Comparison of ENCODE assay signal across 8 cellular contexts in the genomic region with DNA sequence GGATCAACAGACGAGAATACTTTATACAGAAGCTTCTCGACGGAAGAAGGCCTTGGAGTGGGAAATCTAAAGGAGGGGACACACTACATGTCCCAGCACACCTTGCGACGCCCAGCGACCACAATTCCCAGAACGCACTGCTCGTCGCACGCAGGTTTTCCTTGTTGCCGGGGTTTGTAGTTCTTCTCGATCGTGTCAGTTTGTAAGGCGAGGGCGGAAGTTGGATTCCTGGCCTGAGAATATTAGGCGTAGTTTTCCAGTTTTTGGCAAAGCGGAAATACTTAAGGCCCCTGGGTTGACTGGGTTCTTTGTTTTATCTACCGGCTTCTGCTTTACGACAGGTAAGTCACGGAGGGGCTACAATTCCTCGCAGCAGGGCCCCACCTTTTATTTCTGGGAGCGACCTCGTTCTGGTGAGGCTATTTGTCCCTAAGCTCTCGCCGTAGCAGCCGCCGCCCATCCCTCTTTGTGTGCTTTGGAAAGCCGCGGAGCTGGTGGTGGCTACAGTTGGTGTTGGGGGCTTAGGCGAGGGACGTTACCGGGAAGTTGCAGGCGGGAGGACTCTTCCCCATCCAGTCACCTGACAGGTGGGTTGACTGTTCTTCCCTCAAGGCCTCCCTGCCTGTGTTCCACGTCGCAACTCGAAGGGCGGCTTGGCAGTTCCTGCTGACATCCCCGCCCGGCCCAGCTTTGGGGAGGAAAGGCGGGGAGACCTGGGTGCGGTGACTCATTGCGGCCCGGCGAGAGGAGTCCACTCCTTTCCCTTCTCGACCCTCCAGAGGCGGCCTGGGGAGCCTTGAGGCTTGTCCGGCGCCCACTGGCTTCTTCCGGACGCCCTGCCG. TPM values are rescaled to one million over a fixed set of nuclear protein-coding genes. Genes with fewer than 3 reads are reported as not detected.
DNase-seq lines count a peak whose midpoint lies in the region; ATAC-seq, FAIRE-seq and TF ChIP-seq lines count a peak whose summit lies in the region.

TSS of gene DYNC1I2 (plus strand) at position 183 of the 842 bp plus-strand sequence. CDS start 2,687 bp downstream, outside the sequence.

- H3K27me3 Mint-ChIP-seq in memory B cell: no peaks in the 10 kb centered on the region

- no peaks in the 10 kb centered on the region; a peak in 1 of 7 replicates for H3K4me1 ChIP-seq in H1 (replicated peaks in 1 of 4; ENCODE audit: control insufficient read depth in 3 of 4, insufficient read depth in 4 of 4, low read length in 3 of 4)

- 0 out of 2 replicates have a peak, but pooled peaks cover 1% of the 10 kb centered on the region for H3K23me2 ChIP-seq in H1 (ENCODE audit: low read depth, low read length)

- TF ChIP-seq EP300 in H1 (IDR thresholded peaks at IDR 0.05; ENCODE audit: borderline replicate concordance in 1 of 2, low read depth in 2 of 2, low read length in 2 of 2): no peak

- WGBS in H1 (ENCODE audit: extremely low coverage in 1 of 2, insufficient coverage in 1 of 2, insufficient read length in 1 of 2, insufficient replicate concordance in 2 of 2, low coverage in 1 of 2, low lambda C conversion rate in 2 of 2, missing lambda C conversion rate in 1 of 2), 2 experiments: 2% methylated on average over 51 of the region's 51 CpGs; no CpG with 5 or more reads in 1 of the 2 experiments

- peak; percentile 98 for FAIRE-seq in H1 (lab: Jason Lieb, UNC)

- no peaks in the 10 kb centered on the region for H3K9me3 ChIP-seq in H1 (ENCODE audit: insufficient read depth in 2 of 2, low read depth in 1 of 2, low read length in 1 of 2)

- no peak for TF ChIP-seq RAD21 in H1 (IDR thresholded peaks at IDR 0.05 in 1 of 2, conservative IDR thresholded peaks at IDR 0.05 in 1 of 2; ENCODE audit: low read depth in 2 of 2, low read length in 2 of 2)

- H4K20me1 ChIP-seq in H1 (replicated peaks in 1 of 2; ENCODE audit: control insufficient read depth in 1 of 2, insufficient read depth in 2 of 2, low read length in 2 of 2): no peaks in the 10 kb centered on the region

- H2BK120ac ChIP-seq in H1 (replicated peaks; ENCODE audit: low read depth, low read length): no peak within 1 kb of the TSS

- H2BK5ac ChIP-seq in H1 (ENCODE audit: low read depth, low read length): peak within 1 kb of the TSS; percentile 55

- peaks cover 0 to 26% of the 10 kb centered on the region in 2 experiments for H3K79me2 ChIP-seq in H1 (ENCODE audit: control insufficient read depth in 1 of 2, insufficient read depth in 2 of 2, low read length in 2 of 2)

- no peaks in the 10 kb centered on the region for H3K27me3 ChIP-seq in H1 (replicated peaks in 1 of 4; ENCODE audit: control insufficient read depth in 3 of 4, extremely low read depth in 1 of 4, insufficient read depth in 3 of 4, low read length in 3 of 4)

- no peaks in the 10 kb centered on the region for H3K9me3 Mint-ChIP-seq in memory B cell

- POLR2A ChIA-PET in H1 (lab: Charles Lee; ENCODE audit: partially characterized antibody): interaction anchor here (0.6 to 1.4 kb wide), 4 partner anchors 12 to 326 kb away, joined by 3 to 4 read pairs (median 3); partner anchors contain the start of genes DCAF17 and METTL8

- H4K91ac ChIP-seq in H1 (replicated peaks; ENCODE audit: insufficient read length, low read length): no peak within 1 kb of the TSS

- no peak within 1 kb of the TSS for H2BK15ac ChIP-seq in H1 (ENCODE audit: low read length)

- peaks cover 4% of the 10 kb centered on the region for H3K36me3 Mint-ChIP-seq in memory B cell

- no peaks in the 10 kb centered on the region for H3K79me1 ChIP-seq in H1 (ENCODE audit: low read depth, low read length)

- peak within 1 kb of the TSS; percentile 88 for H3K27ac Mint-ChIP-seq in memory B cell

- peak within 1 kb of the TSS; percentile 81 to 97 (median 94) for H3K4me3 ChIP-seq in H1 (ENCODE audit: extremely low read depth in 1 of 4, insufficient read depth in 2 of 4, low read depth in 3 of 4, low read length in 4 of 4)

- peak within 1 kb of the TSS; percentile 67 to 89 (median 80) for H3K9ac ChIP-seq in H1 (replicated peaks in 1 of 4; ENCODE audit: extremely low read depth in 1 of 4, low read depth in 3 of 4, low read length in 3 of 4)

- ATAC-seq in GM19468 (IDR thresholded peaks at IDR 0.05; ENCODE audit: extremely low read depth, unreplicated experiment) (peak; percentile 65), memory B cell (ENCODE audit: low read depth) (peak; percentile 86)

- peak within 1 kb of the TSS; percentile 60; the same call in 1 of the 2 replicates for H4K8ac ChIP-seq in H1 (ENCODE audit: extremely low read depth, insufficient read depth, low read length)

- no peak within 1 kb of the TSS for H3K18ac ChIP-seq in H1 (ENCODE audit: extremely low read depth, low read length)

- H3K36me3 ChIP-seq in H1 (ENCODE audit: control insufficient read depth in 2 of 4, insufficient read depth in 4 of 4, low read length in 3 of 4): peaks cover 0 to 10% (median 0%) of the 10 kb centered on the region in 4 experiments; a peak in 3 of 8 replicates

- H3K4ac ChIP-seq in H1 (replicated peaks; ENCODE audit: insufficient read length, low read depth, low read length): peak within 1 kb of the TSS; percentile 9

- no peak within 1 kb of the TSS for H2AK5ac ChIP-seq in H1 (ENCODE audit: low read depth, low read length)

- no peak within 1 kb of the TSS for H4K5ac ChIP-seq in H1 (ENCODE audit: insufficient read length, low read depth, low read length)

- H3K4me3 Mint-ChIP-seq in memory B cell: peak within 1 kb of the TSS; percentile 95

- H3K14ac ChIP-seq in H1 (ENCODE audit: insufficient read length): no peak within 1 kb of the TSS

- H2BK12ac ChIP-seq in H1 (ENCODE audit: low read depth, low read length): no peak within 1 kb of the TSS

- peaks cover 14% of the 10 kb centered on the region for H3K4me1 Mint-ChIP-seq in memory B cell

- CTCF ChIA-PET in H1 (lab: Charles Lee; ENCODE audit: partially characterized antibody): interaction anchor here (0.6 to 2.2 kb wide), 5 partner anchors 11 to 358 kb away, joined by 3 to 18 read pairs (median 9); no protein-coding TSS in a partner anchor

- peak in 1 of 2 experiments; percentile 70; a peak in 2 of 3 replicates for TF ChIP-seq POLR2A in H1 (IDR thresholded peaks at IDR 0.05; ENCODE audit: control extremely low read depth in 1 of 2, low read depth in 2 of 2, low read length in 2 of 2)

- DNase-seq in COLO829 (ENCODE audit: low spot score): peak; percentile 89
- peak; percentile 95 for DNase-seq in HT-29 (ENCODE audit: low spot score)
- DNase-seq in NOMO-1 treated with dmso at 0.1 percent for 144 hours (lab: John Stamatoyannopoulos, UW; ENCODE audit: unreplicated experiment): peak; percentile 89
- DNase-seq in activated CD8-positive, alpha-beta memory T cell treated with anti-CD3 and anti-CD28 coated beads for 48 hours (ENCODE audit: low read depth in 2 of 3, low spot score in 2 of 3): peak; percentile 38 to 64 (median 52)
- peak; percentile 84 to 88 for DNase-seq in H1 (ENCODE audit: low read depth in 1 of 2, low spot score in 2 of 2)
- peak; percentile 40 to 51 for DNase-seq in memory B cell (ENCODE audit: low spot score in 2 of 2)
- DNase-seq in stimulated activated CD8-positive, alpha-beta memory T cell treated with anti-CD3 and anti-CD28 coated beads, Interleukin-12 subunit alpha, Interleukin-12 subunit beta, amount 100 ng/mL, for 24 hours (ENCODE audit: extremely low read depth): peak; percentile 41

- H3K56ac ChIP-seq in H1 (replicated peaks; ENCODE audit: insufficient read length, low read depth, low read length): no peak within 1 kb of the TSS

- peak within 1 kb of the TSS; percentile 22; the same call in 1 of the 2 replicates for H3K27ac ChIP-seq in H1 (ENCODE audit: low read depth, low read length)

- H2AFZ ChIP-seq in H1 (ENCODE audit: low read length): peak within 1 kb of the TSS; percentile 97

- TF ChIP-seq CTCF in H1 (IDR thresholded peaks at IDR 0.05; ENCODE audit: control extremely low read depth in 1 of 3, insufficient read depth in 1 of 3, low read depth in 1 of 3, low read length in 3 of 3): no peak

- H3K4me2 ChIP-seq in H1 (ENCODE audit: insufficient read depth in 1 of 2, low read depth in 2 of 2, low read length in 2 of 2): peak within 1 kb of the TSS; percentile 70 to 79

- no peak within 1 kb of the TSS for H2BK20ac ChIP-seq in H1 (ENCODE audit: low read length)

- no peak within 1 kb of the TSS for H3K23ac ChIP-seq in H1 (ENCODE audit: insufficient read length)

TF ChIP-seq in H1, 55 proteins besides CTCF, POLR2A, EP300 and RAD21 (continues in another document):
- peak; percentile 99 for TF ChIP-seq SIX5 (IDR thresholded peaks at IDR 0.05; ENCODE audit: low read depth, low read length)
- TF ChIP-seq, protein P1, sequence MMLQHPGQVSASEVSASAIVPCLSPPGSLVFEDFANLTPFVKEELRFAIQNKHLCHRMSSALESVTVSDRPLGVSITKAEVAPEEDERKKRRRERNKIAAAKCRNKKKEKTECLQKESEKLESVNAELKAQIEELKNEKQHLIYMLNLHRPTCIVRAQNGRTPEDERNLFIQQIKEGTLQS (IDR thresholded peaks at IDR 0.05; ENCODE audit: insufficient read depth, low read depth, low read length): no peak
- peak; percentile 90 for TF ChIP-seq ASH2L (IDR thresholded peaks at IDR 0.05; ENCODE audit: low read length)
- peak in 1 of 2 experiments; percentile 94; a peak in 2 of 4 replicates for TF ChIP-seq HDAC2 (IDR thresholded peaks at IDR 0.05; ENCODE audit: borderline replicate concordance in 1 of 2, low read depth in 2 of 2, low read length in 2 of 2)
- TF ChIP-seq TAF1 (IDR thresholded peaks at IDR 0.05; ENCODE audit: low read depth, low read length): peak; percentile 80
- no peak for TF ChIP-seq GTF2F1 (IDR thresholded peaks at IDR 0.05; ENCODE audit: borderline replicate concordance, low read depth, low read length)
- peak; percentile 86 for TF ChIP-seq CREB1 (IDR thresholded peaks at IDR 0.05)
- TF ChIP-seq CTBP2 (IDR thresholded peaks at IDR 0.05; ENCODE audit: borderline replicate concordance, insufficient read depth, insufficient read length, low read length): peak; percentile 24
- TF ChIP-seq CHD2 (IDR thresholded peaks at IDR 0.05; ENCODE audit: low read length): no peak
- no peak for TF ChIP-seq JUN (IDR thresholded peaks at IDR 0.05; ENCODE audit: low read depth, low read length)
- peak; percentile 20; the same call in 1 of the 2 replicates for TF ChIP-seq JUND (IDR thresholded peaks at IDR 0.05; ENCODE audit: low read length)
- 0 out of 2 replicates have a peak, but pooled peaks have one; percentile 30 for TF ChIP-seq KDM5A (IDR thresholded peaks at IDR 0.05; ENCODE audit: low read length)

RNA-seq across cellular contexts. Expression of gene DYNC1I2, which starts in this region (rescaled TPM):
- total RNA-seq in HT-29 (2014; rRNA removed; shearing (Covaris generic)): 27.0 and 32.4 TPM in 2 replicates
- total RNA-seq in H1 (2021; fragmentation: NEBNext Ultra II Directional; extraction: Animal tissue kit (Norgen Biotek cat#: 25700)): 65.6 and 68.1 TPM in 2 replicates
- 38.4 and 67.3 TPM in 2 replicates for polyA plus RNA-seq in H1 (2011; rRNA removed)
- polyA plus RNA-seq in H1 (2011; cell fraction: cytosol; rRNA removed): 70.0 TPM
- 30.4 TPM for polyA plus RNA-seq in H1 (2011; cell fraction: nucleus; rRNA removed)
- polyA plus RNA-seq in H1 (2012, experiment 1 of 2): 57.3 to 82.4 TPM (median 64.2 TPM) in 4 replicates
- polyA plus RNA-seq in H1 (2012, experiment 2 of 2): 6.0 TPM
- polyA plus RNA-seq in H1 (2013, experiment 1 of 2): 109 TPM
- polyA plus RNA-seq in H1 (2013, experiment 2 of 2): 101 TPM
- polyA minus RNA-seq in H1 (2011; rRNA and poly(A)+ RNA removed): 81.5 and 89.3 TPM in 2 replicates
- 29.7 TPM for polyA minus RNA-seq in H1 (2011; cell fraction: cytosol; rRNA and poly(A)+ RNA removed)
- polyA minus RNA-seq in H1 (2011; cell fraction: nucleus; rRNA and poly(A)+ RNA removed): 55.0 TPM

Comparison
In these comparisons a context has a peak if more than half of its experiments do, and no peak if none do; other contexts are left out.
1. Peak in every context shown above with its lines: DNase-seq, ATAC-seq, H3K4me3 ChIP-seq and H3K27ac ChIP-seq.
2. DNase-seq: peak in every context shown above with its lines; median percentile 95 in HT-29; 89 in COLO829; 89 in NOMO-1 treated with dmso at 0.1 percent for 144 hours; 86 in H1; 52 in activated CD8-positive, alpha-beta memory T cell treated with anti-CD3 and anti-CD28 coated beads for 48 hours; 46 in memory B cell; 41 in stimulated activated CD8-positive, alpha-beta memory T cell treated with anti-CD3 and anti-CD28 coated beads, Interleukin-12 subunit alpha, Interleukin-12 subunit beta, amount 100 ng/mL, for 24 hours.